ENCODE assay signal across 27 cellular contexts in genomic region chr7:51017576-51018535, GRCh38.
A peak's percentile ranks its signal among the peaks of the same experiment; 100 is the strongest.
DNase-seq lines count a peak whose midpoint lies in the region; ATAC-seq, FAIRE-seq and TF ChIP-seq lines count a peak whose summit lies in the region.
"Had no signal": no experiment of that assay in that cellular context is flagged by ENCODE, and none has a peak within 500 bp of the region (broad histone marks: within the 10 kb centered on the region; RNA-seq: fewer than 3 reads in every experiment).

No MANE protein-coding gene starts in this region.

- POLR2A ChIA-PET in activated CD4-positive, alpha-beta memory T cell treated with anti-CD3 and anti-CD28 coated beads for 36 hours (lab: Charles Lee) = interaction anchor here (1.1 kb wide), 1 partner anchor 103 kb away, joined by 3 read pairs; no protein-coding TSS in a partner anchor
- POLR2A ChIA-PET in GM12878 (lab: Charles Lee) = no interaction called here

- DNase-seq in activated naive CD4-positive, alpha-beta T cell treated with anti-CD3 and anti-CD28 coated beads, Interleukin-2, amount 10 ng/mL, durations not matched to agents 7 days and 5 days = no peak
- no peak for DNase-seq in activated naive CD4-positive, alpha-beta T cell treated with Interleukin-2 at 50 U/mL for 16 hours
- no peak for DNase-seq in activated CD4-positive, alpha-beta memory T cell treated with anti-CD3 and anti-CD28 coated beads for 36 hours
- DNase-seq in GM12878 (ENCODE audit: low read depth, low spot score) = no peak
- peak in 1 of 2 donors; percentile 28 for DNase-seq in stimulated activated naive CD8-positive, alpha-beta T cell treated with anti-CD3 and anti-CD28 coated beads, Interleukin-15, amount 100 ng/mL, for 72 hours
- DNase-seq in activated CD4-positive, CD25-positive, alpha-beta regulatory T cell (lab: John Stamatoyannopoulos, UW) = no peak
- DNase-seq in NOMO-1 treated with DMSO at 0.1 percent for 48 hours (lab: John Stamatoyannopoulos, UW; ENCODE audit: unreplicated experiment) = no peak
- DNase-seq: DMS 273 treated with DMSO at 0.1 percent for 48 hours; EL; erythroblast; H9; immature natural killer cell; Karpas-422; NCI-H2029; NCI-H526; PC-9; retina; small intestine; stimulated activated naive CD4-positive, alpha-beta T cell treated with Interleukin-2 at 50 U/mL for 16 hours had no signal

- no peak overlapping the region for H3K4me3 ChIP-seq in GM12878
- H3K4me3 ChIP-seq: PC-9, SK-N-MC, thoracic aorta had no signal

- H3K36me3 Mint-ChIP-seq in activated naive CD4-positive, alpha-beta T cell treated with anti-CD3 and anti-CD28 coated beads, Interleukin-2, amount 10 ng/mL, durations not matched to agents 7 days and 5 days = no peaks in the 10 kb centered on the region
- no peaks in the 10 kb centered on the region for H3K36me3 Mint-ChIP-seq in activated CD4-positive, alpha-beta memory T cell treated with anti-CD3 and anti-CD28 coated beads for 36 hours
- H3K36me3 Mint-ChIP-seq: immature natural killer cell had no signal

- H2AFZ ChIP-seq in GM12878 (ENCODE audit: control insufficient read depth, low read depth, low read length) = no peak overlapping the region
- H2AFZ ChIP-seq: parathyroid adenoma, PC-9 had no signal

- no peaks in the 10 kb centered on the region for H3K27me3 Mint-ChIP-seq in activated naive CD4-positive, alpha-beta T cell treated with anti-CD3 and anti-CD28 coated beads, Interleukin-2, amount 10 ng/mL, durations not matched to agents 7 days and 5 days
- no peaks in the 10 kb centered on the region for H3K27me3 Mint-ChIP-seq in activated CD4-positive, alpha-beta memory T cell treated with anti-CD3 and anti-CD28 coated beads for 36 hours
- H3K27me3 Mint-ChIP-seq in stimulated activated naive CD8-positive, alpha-beta T cell treated with anti-CD3 and anti-CD28 coated beads, Interleukin-15, amount 100 ng/mL, for 72 hours = no peaks in the 10 kb centered on the region
- H3K27me3 Mint-ChIP-seq: dendritic cell treated with granulocyte-macrophage colony-stimulating factor and Interleukin-4, amounts not matched to agents 40 ng/mL and 50 ng/mL, for 4 days had no signal

- no peak for FAIRE-seq in GM12878 (lab: Jason Lieb, UNC)
- FAIRE-seq: GM18507, small intestine, TTC549 had no signal

- no peak for ATAC-seq in GM12878
- ATAC-seq in stimulated activated naive CD8-positive, alpha-beta T cell treated with anti-CD3 and anti-CD28 coated beads, Interleukin-15, amount 100 ng/mL, for 72 hours = peak; percentile 53
- ATAC-seq: activated CD4-positive, CD25-positive, alpha-beta regulatory T cell treated with anti-CD3 and anti-CD28 coated beads, Interleukin-2, amount 50 U/mL, for 24 hours; left lobe of liver had no signal

- TF ChIP-seq CTCF in GM12878 (IDR thresholded peaks at IDR 0.05 in 2 of 3, conservative IDR thresholded peaks at IDR 0.05 in 1 of 3; ENCODE audit: control insufficient read depth in 2 of 3, extremely low read depth in 1 of 3, insufficient read depth in 1 of 3, low read depth in 3 of 3, low read length in 3 of 3) = no peak

- no peak for TF ChIP-seq EP300 in GM12878 (IDR thresholded peaks at IDR 0.05; ENCODE audit: borderline replicate concordance in 1 of 2, control insufficient read depth in 1 of 2, low read depth in 2 of 2, low read length in 2 of 2)

- TF ChIP-seq RAD21 in GM12878 (IDR thresholded peaks at IDR 0.05; ENCODE audit: insufficient read depth, low read depth, low read length) = no peak

- H3K9ac ChIP-seq in GM12878 (ENCODE audit: control insufficient read depth, insufficient read depth, low read length) = no peak overlapping the region
- H3K9ac ChIP-seq: parathyroid adenoma had no signal

- no peak overlapping the region for H3K27ac ChIP-seq in GM12878 (ENCODE audit: control insufficient read depth, insufficient read depth)
- H3K27ac ChIP-seq: parathyroid adenoma, PC-9, SK-N-MC, thoracic aorta had no signal

- CTCF ChIA-PET in activated naive CD4-positive, alpha-beta T cell treated with anti-CD3 and anti-CD28 coated beads, Interleukin-2, amount 10 ng/mL, durations not matched to agents 7 days and 5 days (lab: Charles Lee) = no interaction called here
- CTCF ChIA-PET in activated CD4-positive, alpha-beta memory T cell treated with anti-CD3 and anti-CD28 coated beads for 36 hours (lab: Charles Lee) = no interaction called here
- CTCF ChIA-PET in GM12878 (lab: Yijun Ruan, JAX) = no interaction called here

- intact Hi-C loops in activated CD4-positive, alpha-beta memory T cell treated with anti-CD3 and anti-CD28 coated beads for 36 hours (cut with micrococcal nuclease) = no loop called here
- intact Hi-C loops in GM12878 (cut with micrococcal nuclease; ENCODE audit: unreplicated experiment) = no loop called here

- no peaks in the 10 kb centered on the region for H3K36me3 ChIP-seq in GM12878 (ENCODE audit: control insufficient read depth in 2 of 2, insufficient read depth in 2 of 2, low read length in 1 of 2)
- H3K36me3 ChIP-seq: thoracic aorta had no signal

- RAD21 ChIA-PET in GM12878 (lab: Charles Lee; ENCODE audit: unreplicated experiment) = no interaction called here

- H3K4me2 ChIP-seq in GM12878 (ENCODE audit: control insufficient read depth, insufficient read depth) = no peak overlapping the region
- H3K4me2 ChIP-seq: PC-9 had no signal

- peak overlapping the region; percentile 46 for H3K27ac Mint-ChIP-seq in activated naive CD4-positive, alpha-beta T cell treated with anti-CD3 and anti-CD28 coated beads, Interleukin-2, amount 10 ng/mL, durations not matched to agents 7 days and 5 days
- H3K27ac Mint-ChIP-seq in activated CD4-positive, alpha-beta memory T cell treated with anti-CD3 and anti-CD28 coated beads for 36 hours = peak overlapping the region; percentile 15
- H3K27ac Mint-ChIP-seq in stimulated activated naive CD8-positive, alpha-beta T cell treated with anti-CD3 and anti-CD28 coated beads, Interleukin-15, amount 100 ng/mL, for 72 hours = peak overlapping the region; percentile 15 to 66
- H3K27ac Mint-ChIP-seq: dendritic cell treated with granulocyte-macrophage colony-stimulating factor and Interleukin-4, amounts not matched to agents 40 ng/mL and 50 ng/mL, for 4 days had no signal

- no peak for TF ChIP-seq POLR2A in GM12878 (IDR thresholded peaks at IDR 0.05; ENCODE audit: low read depth, low read length)

- H3K27me3 ChIP-seq in GM12878 (replicated peaks in 1 of 2; ENCODE audit: control insufficient read depth in 2 of 2, insufficient read depth in 2 of 2, low read length in 1 of 2) = no peaks in the 10 kb centered on the region

- in situ Hi-C loops in GM12878 (cut with MboI) = no loop called here

- no TSS peak for BruUV-seq in GM12878 (replicated peaks; lab: Mats Ljungman, UMichigan)

- H3K9me3 ChIP-seq in GM12878 (replicated peaks; ENCODE audit: control insufficient read depth, insufficient read depth, low read length) = no peaks in the 10 kb centered on the region; the same call in 2 of the 3 replicates
- H3K9me3 ChIP-seq: thoracic aorta had no signal

- H3K9me3 Mint-ChIP-seq in activated naive CD4-positive, alpha-beta T cell treated with anti-CD3 and anti-CD28 coated beads, Interleukin-2, amount 10 ng/mL, durations not matched to agents 7 days and 5 days = no peaks in the 10 kb centered on the region
- H3K9me3 Mint-ChIP-seq in activated CD4-positive, alpha-beta memory T cell treated with anti-CD3 and anti-CD28 coated beads for 36 hours = no peaks in the 10 kb centered on the region
- H3K9me3 Mint-ChIP-seq in stimulated activated naive CD8-positive, alpha-beta T cell treated with anti-CD3 and anti-CD28 coated beads, Interleukin-15, amount 100 ng/mL, for 72 hours = peaks cover 0 to 10% of the 10 kb centered on the region in 2 donors
- H3K9me3 Mint-ChIP-seq: dendritic cell treated with granulocyte-macrophage colony-stimulating factor and Interleukin-4, amounts not matched to agents 40 ng/mL and 50 ng/mL, for 4 days; H9; immature natural killer cell had no signal

- WGBS in GM12878 (ENCODE audit: insufficient coverage, insufficient replicate concordance, low lambda C conversion rate, missing lambda C conversion rate) = 18% methylated on average over 16 of the region's 16 CpGs

- SMC1A ChIA-PET in GM12878 (lab: Charles Lee; ENCODE audit: uncharacterized antibody, unreplicated experiment) = no interaction called here

- H3K4me1 ChIP-seq in GM12878 (ENCODE audit: control insufficient read depth, insufficient read depth, low read length) = no peaks in the 10 kb centered on the region
- H3K4me1 ChIP-seq: parathyroid adenoma had no signal

- no peaks in the 10 kb centered on the region for H3K79me2 ChIP-seq in GM12878 (ENCODE audit: control insufficient read depth, insufficient read depth, low read length)
- H3K79me2 ChIP-seq: parathyroid adenoma had no signal

- no peak overlapping the region for H3K4me3 Mint-ChIP-seq in activated naive CD4-positive, alpha-beta T cell treated with anti-CD3 and anti-CD28 coated beads, Interleukin-2, amount 10 ng/mL, durations not matched to agents 7 days and 5 days
- H3K4me3 Mint-ChIP-seq in activated CD4-positive, alpha-beta memory T cell treated with anti-CD3 and anti-CD28 coated beads for 36 hours = peak overlapping the region; percentile 1
- H3K4me3 Mint-ChIP-seq in stimulated activated naive CD8-positive, alpha-beta T cell treated with anti-CD3 and anti-CD28 coated beads, Interleukin-15, amount 100 ng/mL, for 72 hours = peak overlapping the region in 1 of 2 donors; percentile 1
- H3K4me3 Mint-ChIP-seq: dendritic cell treated with granulocyte-macrophage colony-stimulating factor and Interleukin-4, amounts not matched to agents 40 ng/mL and 50 ng/mL, for 4 days; H9; immature natural killer cell had no signal

- no peaks in the 10 kb centered on the region for H3K4me1 Mint-ChIP-seq in activated naive CD4-positive, alpha-beta T cell treated with anti-CD3 and anti-CD28 coated beads, Interleukin-2, amount 10 ng/mL, durations not matched to agents 7 days and 5 days
- H3K4me1 Mint-ChIP-seq in activated CD4-positive, alpha-beta memory T cell treated with anti-CD3 and anti-CD28 coated beads for 36 hours (ENCODE audit: low read depth) = peaks cover 3% of the 10 kb centered on the region
- H3K4me1 Mint-ChIP-seq in stimulated activated naive CD8-positive, alpha-beta T cell treated with anti-CD3 and anti-CD28 coated beads, Interleukin-15, amount 100 ng/mL, for 72 hours = peaks cover 8% of the 10 kb centered on the region

- no peaks in the 10 kb centered on the region for H4K20me1 ChIP-seq in GM12878 (ENCODE audit: control insufficient read depth, insufficient read depth)

TF ChIP-seq in GM12878, 131 proteins besides CTCF, POLR2A, EP300 and RAD21 (continues in another document):
- peak; percentile 68 for TF ChIP-seq RUNX3 (IDR thresholded peaks at IDR 0.05; ENCODE audit: low read length)
- no peak for TF ChIP-seq KDM1A (IDR thresholded peaks at IDR 0.05; ENCODE audit: borderline replicate concordance)
- TF ChIP-seq RCOR1 (conservative IDR thresholded peaks at IDR 0.05; ENCODE audit: low read depth, low read length) = no peak
